1 cellular context compared by ENCODE assay signal in genomic region chr6:38671885-38672467, GRCh38.
TF ChIP-seq lines count a peak whose summit lies in the region.

No MANE protein-coding gene starts in this region.

TF ChIP-seq in K562, 482 proteins besides CTCF, POLR2A, EP300 and RAD21 (continued from another document):
- TF ChIP-seq RERE (CRISPR knock-in tag; IDR thresholded peaks at IDR 0.05; ENCODE audit: borderline replicate concordance), result no peak
- TF ChIP-seq EGR1 (conservative IDR thresholded peaks at IDR 0.05), result no peak
- TF ChIP-seq DEAF1 (CRISPR knock-in tag; IDR thresholded peaks at IDR 0.05), result peak; percentile 62
- TF ChIP-seq MNT (conservative IDR thresholded peaks at IDR 0.05), result 0 out of 4 replicates have a peak, but pooled peaks of 1 of the 2 experiments have one; percentile 31
- TF ChIP-seq SMC3 (conservative IDR thresholded peaks at IDR 0.05; ENCODE audit: insufficient read depth, low read depth, low read length), result peak; percentile 32; the same call in 1 of the 2 replicates
- TF ChIP-seq MTA3 (IDR thresholded peaks at IDR 0.05; ENCODE audit: borderline replicate concordance), result no peak
